Comparison of ENCODE assay signal across 11 cellular contexts in the genomic region with DNA sequence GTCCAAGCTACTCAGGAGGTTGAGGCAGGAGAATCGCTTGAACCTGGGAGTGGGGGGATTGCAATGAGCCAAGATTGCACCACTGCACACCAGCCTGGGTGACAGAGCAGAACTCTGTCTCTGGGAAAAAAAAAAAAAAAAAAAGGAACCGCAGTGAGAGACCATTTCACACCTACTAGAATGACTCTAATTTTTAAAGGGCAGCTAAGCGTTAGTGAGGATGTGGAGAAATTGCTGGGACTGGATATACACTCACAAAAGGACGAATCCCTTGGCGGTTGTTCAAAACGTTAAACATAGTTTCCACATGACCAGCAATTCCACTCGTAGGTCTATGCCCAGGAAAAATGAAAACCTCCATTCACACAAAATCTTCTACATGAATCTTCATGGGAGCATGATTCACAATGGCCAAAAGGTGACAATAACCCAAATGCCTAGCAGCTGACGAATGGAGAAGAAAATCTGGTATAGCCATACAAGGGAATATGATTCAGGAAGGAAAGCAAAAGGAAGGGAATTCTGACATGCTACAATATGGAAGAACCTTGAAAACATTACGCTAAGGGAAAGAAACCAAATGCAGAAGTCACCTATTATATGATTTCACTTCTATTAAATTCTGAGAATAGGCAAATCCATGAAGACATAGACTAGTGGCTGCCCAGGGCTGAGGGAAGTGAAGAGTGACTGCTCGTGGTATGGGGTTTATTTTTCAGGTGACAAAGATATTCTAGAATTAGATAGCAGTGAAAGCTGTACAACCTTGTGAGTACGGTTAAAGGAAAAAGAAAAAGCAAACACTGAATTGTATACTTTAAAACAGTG.
DNase-seq lines count a peak whose midpoint lies in the region; ATAC-seq and TF ChIP-seq lines count a peak whose summit lies in the region.
"Had no signal": no experiment of that assay in that cellular context is flagged by ENCODE, and none has a peak within 500 bp of the region (broad histone marks: within the 10 kb centered on the region; RNA-seq: fewer than 3 reads in every experiment).

No MANE protein-coding gene starts in this region.

- peak overlapping the region; percentile 65; the same call in 1 of the 2 replicates for H3K27ac ChIP-seq in Panc1 (ENCODE audit: low read length)
- H3K27ac ChIP-seq: upper lobe of right lung had no signal

- H3K4me1 Mint-ChIP-seq in activated CD4-positive, alpha-beta T cell treated with anti-CD3 and anti-CD28 coated beads, Interleukin-2, amount 10 ng/mL, durations not matched to agents 7 days and 5 days = peaks cover 76% of the 10 kb centered on the region
- peaks cover 82% of the 10 kb centered on the region for H3K4me1 Mint-ChIP-seq in stimulated activated naive CD8-positive, alpha-beta T cell treated with anti-CD3 and anti-CD28 coated beads, Interleukin-15, Interleukin-2, amounts not matched to agents 100 ng/mL and 50 ng/mL, for 24 hours (ENCODE audit: low read depth)

- peaks cover 31% of the 10 kb centered on the region for H3K36me3 Mint-ChIP-seq in activated CD4-positive, alpha-beta T cell treated with anti-CD3 and anti-CD28 coated beads, Interleukin-2, amount 10 ng/mL, durations not matched to agents 7 days and 5 days (ENCODE audit: low read depth)
- H3K36me3 Mint-ChIP-seq in stimulated activated naive CD8-positive, alpha-beta T cell treated with anti-CD3 and anti-CD28 coated beads, Interleukin-15, Interleukin-2, amounts not matched to agents 100 ng/mL and 50 ng/mL, for 24 hours (ENCODE audit: low read depth) = no peaks in the 10 kb centered on the region
- H3K36me3 Mint-ChIP-seq: CD8-positive, alpha-beta T cell had no signal

- H3K4me3 Mint-ChIP-seq in activated CD4-positive, alpha-beta T cell treated with anti-CD3 and anti-CD28 coated beads, Interleukin-2, amount 10 ng/mL, durations not matched to agents 7 days and 5 days = no peak overlapping the region
- H3K4me3 Mint-ChIP-seq in stimulated activated naive CD8-positive, alpha-beta T cell treated with anti-CD3 and anti-CD28 coated beads, Interleukin-15, Interleukin-2, amounts not matched to agents 100 ng/mL and 50 ng/mL, for 24 hours = peak overlapping the region; percentile 18
- H3K4me3 Mint-ChIP-seq: CD8-positive, alpha-beta T cell had no signal

- no peaks in the 10 kb centered on the region for H3K36me3 ChIP-seq in Panc1 (ENCODE audit: control insufficient read depth, insufficient read depth, low read length)
- H3K36me3 ChIP-seq: upper lobe of right lung had no signal

- peaks cover 34% of the 10 kb centered on the region for H3K4me1 ChIP-seq in Panc1 (ENCODE audit: control insufficient read depth, insufficient read depth, low read length)

- peaks cover 19% of the 10 kb centered on the region for H3K9me3 Mint-ChIP-seq in activated CD4-positive, alpha-beta T cell treated with anti-CD3 and anti-CD28 coated beads, Interleukin-2, amount 10 ng/mL, durations not matched to agents 7 days and 5 days
- no peaks in the 10 kb centered on the region for H3K9me3 Mint-ChIP-seq in stimulated activated naive CD8-positive, alpha-beta T cell treated with anti-CD3 and anti-CD28 coated beads, Interleukin-15, Interleukin-2, amounts not matched to agents 100 ng/mL and 50 ng/mL, for 24 hours
- H3K9me3 Mint-ChIP-seq: CD8-positive, alpha-beta T cell had no signal

- intact Hi-C loops in Panc1 (cut with micrococcal nuclease; ENCODE audit: unreplicated experiment) = no loop called here

- no peaks in the 10 kb centered on the region for H3K27me3 Mint-ChIP-seq in activated CD4-positive, alpha-beta T cell treated with anti-CD3 and anti-CD28 coated beads, Interleukin-2, amount 10 ng/mL, durations not matched to agents 7 days and 5 days
- H3K27me3 Mint-ChIP-seq in stimulated activated naive CD8-positive, alpha-beta T cell treated with anti-CD3 and anti-CD28 coated beads, Interleukin-15, Interleukin-2, amounts not matched to agents 100 ng/mL and 50 ng/mL, for 24 hours = no peaks in the 10 kb centered on the region

- CTCF ChIA-PET in activated CD4-positive, alpha-beta T cell treated with anti-CD3 and anti-CD28 coated beads, Interleukin-2, amount 10 ng/mL, durations not matched to agents 7 days and 5 days (lab: Charles Lee) = interaction anchor here (0.6 to 1.7 kb wide), 2 partner anchors 8 to 499 kb away, joined by 3 to 7 read pairs; no protein-coding TSS in a partner anchor
- CTCF ChIA-PET in Panc1 (lab: Charles Lee) = no interaction called here

- BruUV-seq in Panc1 (replicated peaks; lab: Mats Ljungman, UMichigan) = no TSS peak

- ATAC-seq in Panc1 = no peak
- ATAC-seq: activated CD4-positive, CD25-positive, alpha-beta regulatory T cell treated with anti-CD3 and anti-CD28 coated beads, Interleukin-2, amount 50 U/mL, for 24 hours; CD8-positive, alpha-beta T cell; upper lobe of right lung had no signal

- no peaks in the 10 kb centered on the region for H3K27me3 ChIP-seq in Panc1 (ENCODE audit: control insufficient read depth, insufficient read depth, low read length)
- H3K27me3 ChIP-seq: upper lobe of right lung had no signal

- in situ Hi-C loops in Panc1 (cut with HindIII; ENCODE audit: low pct_unique_long_range_greater_than_20kb, low sequenced_read_pairs) = no loop called here

- POLR2A ChIA-PET in activated CD4-positive, alpha-beta T cell treated with anti-CD3 and anti-CD28 coated beads, Interleukin-2, amount 10 ng/mL, durations not matched to agents 7 days and 5 days (lab: Charles Lee) = no interaction called here
- POLR2A ChIA-PET in Panc1 (lab: Charles Lee) = no interaction called here

- H3K4me3 ChIP-seq in Panc1 (ENCODE audit: low read depth in 2 of 2, low read length in 2 of 2) = no peak overlapping the region
- H3K4me3 ChIP-seq: upper lobe of right lung had no signal

- H3K9me3 ChIP-seq in Panc1 (ENCODE audit: control insufficient read depth, insufficient read depth, low read depth, low read length) = peaks cover 12% of the 10 kb centered on the region
- H3K9me3 ChIP-seq: upper lobe of right lung had no signal

- no peak for DNase-seq in activated CD4-positive, alpha-beta T cell treated with anti-CD3 and anti-CD28 coated beads, Interleukin-2, amount 10 ng/mL, durations not matched to agents 7 days and 5 days
- no peak for DNase-seq in activated CD4-positive, alpha-beta T cell treated with anti-CD3 and anti-CD28 coated beads, Interleukin-2, amount 50 U/mL, for 48 hours
- no peak for DNase-seq in Panc1 (ENCODE audit: low read depth, low spot score)
- peak; percentile 89 to 90 for DNase-seq in dermis microvascular lymphatic vessel endothelial cell (ENCODE audit: low read depth in 2 of 2)
- no peak for DNase-seq in islet precursor cell
- DNase-seq in NCI-H1417 (lab: John Stamatoyannopoulos, UW) = no peak
- no peak for DNase-seq in NCI-H2081 treated with DMSO at 0.1 percent for 48 hours (lab: John Stamatoyannopoulos, UW)
- DNase-seq: CD8-positive, alpha-beta T cell; upper lobe of right lung had no signal

- H3K27ac Mint-ChIP-seq in activated CD4-positive, alpha-beta T cell treated with anti-CD3 and anti-CD28 coated beads, Interleukin-2, amount 10 ng/mL, durations not matched to agents 7 days and 5 days = peak overlapping the region; percentile 78
- H3K27ac Mint-ChIP-seq in stimulated activated naive CD8-positive, alpha-beta T cell treated with anti-CD3 and anti-CD28 coated beads, Interleukin-15, Interleukin-2, amounts not matched to agents 100 ng/mL and 50 ng/mL, for 24 hours = peak overlapping the region; percentile 38

- no peak for TF ChIP-seq CTCF in Panc1 (IDR thresholded peaks at IDR 0.05)

Comparison
In these comparisons a context has a peak if more than half of its experiments do, and no peak if none do; other contexts are left out.
1. DNase-seq: peak in dermis microvascular lymphatic vessel endothelial cell (2 of 2); none in activated CD4-positive, alpha-beta T cell treated with anti-CD3 and anti-CD28 coated beads, Interleukin-2, amount 10 ng/mL, durations not matched to agents 7 days and 5 days (single experiment), activated CD4-positive, alpha-beta T cell treated with anti-CD3 and anti-CD28 coated beads, Interleukin-2, amount 50 U/mL, for 48 hours (0 of 2), Panc1 (single experiment), islet precursor cell (single experiment), NCI-H1417 (0 of 3) and NCI-H2081 treated with DMSO at 0.1 percent for 48 hours (single experiment).